ENCODE assay signal across 1 cellular context in genomic region chr12:3168223-3168770, GRCh38.
TF ChIP-seq lines count a peak whose summit lies in the region.

No MANE protein-coding gene starts in this region.

TF ChIP-seq in SK-N-SH, 30 proteins besides CTCF, POLR2A, EP300 and RAD21 (continued from another document):
- no peak for TF ChIP-seq REST (IDR thresholded peaks at IDR 0.05; ENCODE audit: low read depth, low read length)
- no peak for TF ChIP-seq PBX3 (IDR thresholded peaks at IDR 0.05)
